ENCODE assay signal across 18 cellular contexts in genomic region chr17:32356378-32356743, GRCh38. TPM values are rescaled to one million over a fixed set of nuclear protein-coding genes. Genes with fewer than 3 reads are reported as not detected.
DNase-seq lines count a peak whose midpoint lies in the region; ATAC-seq and TF ChIP-seq lines count a peak whose summit lies in the region.
"Had no signal": no experiment of that assay in that cellular context is flagged by ENCODE, and none has a peak within 500 bp of the region (broad histone marks: within the 10 kb centered on the region; RNA-seq: fewer than 3 reads in every experiment).

No MANE protein-coding gene starts in this region.

- H3K79me2 ChIP-seq in GM23338 (replicated peaks; ENCODE audit: insufficient read depth) = peaks cover 98% of the 10 kb centered on the region

- no peak overlapping the region for H2AFZ ChIP-seq in GM23338

- H3K36me3 ChIP-seq in GM23338 (ENCODE audit: insufficient read depth) = peaks cover 81% of the 10 kb centered on the region
- peaks cover 69% of the 10 kb centered on the region for H3K36me3 ChIP-seq in adipocyte (ENCODE audit: control insufficient read depth, insufficient read depth, low read length, severe bottlenecking)
- H3K36me3 ChIP-seq in naive thymus-derived CD4-positive, alpha-beta T cell (ENCODE audit: control insufficient read depth in 2 of 3, insufficient read depth in 3 of 3, low read length in 3 of 3) = peaks cover 23 to 63% (median 40%) of the 10 kb centered on the region in 3 experiments

- H4K20me1 ChIP-seq in GM23338 (replicated peaks; ENCODE audit: insufficient read depth) = peaks cover 78% of the 10 kb centered on the region

- no peaks in the 10 kb centered on the region for H3K9me2 ChIP-seq in GM23338 (ENCODE audit: insufficient read depth)

- ATAC-seq in CD4-positive, alpha-beta T cell (ENCODE audit: poor library complexity) = no peak
- ATAC-seq in GM23338 = no peak
- no peak for ATAC-seq in naive thymus-derived CD4-positive, alpha-beta T cell
- ATAC-seq in HG02610 (IDR thresholded peaks at IDR 0.05; ENCODE audit: unreplicated experiment) = no peak
- no peak for ATAC-seq in GM21447 (IDR thresholded peaks at IDR 0.05; ENCODE audit: unreplicated experiment)

- H3K27ac ChIP-seq in CD4-positive, alpha-beta T cell (ENCODE audit: low read depth, low read length) = no peak overlapping the region
- peak overlapping the region; percentile 82; the same call in 1 of the 2 replicates for H3K27ac ChIP-seq in GM23338 (ENCODE audit: low read depth)
- peak overlapping the region; percentile 10 for H3K27ac ChIP-seq in naive thymus-derived CD4-positive, alpha-beta T cell (ENCODE audit: low read depth, low read length)
- H3K27ac ChIP-seq: thoracic aorta had no signal

- no peak for TF ChIP-seq CTCF in CD4-positive, alpha-beta T cell (IDR thresholded peaks at IDR 0.05)
- no peak for TF ChIP-seq CTCF in GM23338 (conservative IDR thresholded peaks at IDR 0.05; ENCODE audit: low read depth in 2 of 2)

- no peak for DNase-seq in CD4-positive, alpha-beta T cell
- DNase-seq in GM23338 (ENCODE audit: low spot score) = no peak
- DNase-seq in adipocyte (ENCODE audit: low read depth) = no peak
- DNase-seq in naive thymus-derived CD4-positive, alpha-beta T cell = no peak
- DNase-seq in NCI-H1105 (lab: John Stamatoyannopoulos, UW) = no peak
- DNase-seq: activated CD4-positive, alpha-beta T cell treated with anti-CD3 and anti-CD28 coated beads, Interleukin-2, amount 50 U/mL, for 4 hours; activated T-cell treated with anti-CD3 and anti-CD28 coated beads, Interleukin-2, amount 50 U/mL, for 48 hours; cerebellar nuclear complex; endodermal cell; GOT3; MM.1S; NCI-H187 treated with DMSO at 0.1 percent for 48 hours; nephron progenitor cell; NK-92 treated with Interleukin-12 subunit alpha and Interleukin-12 subunit beta, amount 100 ng/mL, for 24 hours; stimulated activated CD4-positive, alpha-beta T cell treated with anti-CD3 and anti-CD28 coated beads, Interleukin-12 subunit alpha, Interleukin-12 subunit beta, amount 100 ng/mL, for 4 hours had no signal

- no peak overlapping the region for H3K27ac Mint-ChIP-seq in CD4-positive, alpha-beta T cell
- H3K27ac Mint-ChIP-seq in GM23338 = no peak overlapping the region
- peak overlapping the region in 2 of 9 donors; percentile 72 to 81 for H3K27ac Mint-ChIP-seq in naive thymus-derived CD4-positive, alpha-beta T cell

- peaks cover 68% of the 10 kb centered on the region for H3K4me1 Mint-ChIP-seq in CD4-positive, alpha-beta T cell (ENCODE audit: low read depth)
- peaks cover 22% of the 10 kb centered on the region; the same call in 2 of the 3 replicates for H3K4me1 Mint-ChIP-seq in GM23338
- H3K4me1 Mint-ChIP-seq in naive thymus-derived CD4-positive, alpha-beta T cell = peaks cover 31 to 72% (median 64%) of the 10 kb centered on the region in 7 donors

- H3K4me3 ChIP-seq in GM23338 = no peak overlapping the region
- peak overlapping the region; percentile 44 for H3K4me3 ChIP-seq in adipocyte (ENCODE audit: low read length)
- H3K4me3 ChIP-seq in naive thymus-derived CD4-positive, alpha-beta T cell (ENCODE audit: low read length) = no peak overlapping the region

- H3K9me3 Mint-ChIP-seq in CD4-positive, alpha-beta T cell = no peaks in the 10 kb centered on the region
- H3K9me3 Mint-ChIP-seq in GM23338 = no peaks in the 10 kb centered on the region
- H3K9me3 Mint-ChIP-seq in naive thymus-derived CD4-positive, alpha-beta T cell = peaks cover 0 to 1% (median 0%) of the 10 kb centered on the region in 11 donors
- H3K9me3 Mint-ChIP-seq: endodermal cell, nephron progenitor cell had no signal

- peaks cover 92% of the 10 kb centered on the region for H3K36me3 Mint-ChIP-seq in CD4-positive, alpha-beta T cell (ENCODE audit: low read depth)
- H3K36me3 Mint-ChIP-seq in GM23338 (ENCODE audit: low read depth) = peaks cover 92% of the 10 kb centered on the region
- peaks cover 14 to 41% (median 28%) of the 10 kb centered on the region in 5 donors for H3K36me3 Mint-ChIP-seq in naive thymus-derived CD4-positive, alpha-beta T cell

- no peaks in the 10 kb centered on the region for H3K27me3 ChIP-seq in CD4-positive, alpha-beta T cell (ENCODE audit: control insufficient read depth, insufficient read depth, low read length)
- H3K27me3 ChIP-seq in GM23338 (ENCODE audit: insufficient read depth) = no peaks in the 10 kb centered on the region
- H3K27me3 ChIP-seq in adipocyte (replicated peaks; ENCODE audit: control insufficient read depth, insufficient read depth, low read length) = no peaks in the 10 kb centered on the region
- H3K27me3 ChIP-seq in naive thymus-derived CD4-positive, alpha-beta T cell (ENCODE audit: control insufficient read depth in 2 of 2, insufficient read depth in 2 of 2, low read length in 2 of 2) = no peaks in the 10 kb centered on the region

- no peaks in the 10 kb centered on the region for H3K27me3 Mint-ChIP-seq in CD4-positive, alpha-beta T cell
- peaks cover 3% of the 10 kb centered on the region for H3K27me3 Mint-ChIP-seq in GM23338 (ENCODE audit: insufficient read depth, low read depth, poor library complexity)
- no peaks in the 10 kb centered on the region for H3K27me3 Mint-ChIP-seq in naive thymus-derived CD4-positive, alpha-beta T cell

- peaks cover 14% of the 10 kb centered on the region for H3K4me1 ChIP-seq in GM23338 (ENCODE audit: insufficient read depth)
- H3K4me1 ChIP-seq in adipocyte (ENCODE audit: control insufficient read depth, insufficient read depth, low read length) = peaks cover 47% of the 10 kb centered on the region
- H3K4me1 ChIP-seq in naive thymus-derived CD4-positive, alpha-beta T cell (ENCODE audit: control insufficient read depth in 2 of 2, insufficient read depth in 2 of 2, low read length in 2 of 2) = peaks cover 41 to 42% of the 10 kb centered on the region in 2 donors

- H3K4me3 Mint-ChIP-seq in CD4-positive, alpha-beta T cell = peak overlapping the region; percentile 12
- no peak overlapping the region for H3K4me3 Mint-ChIP-seq in GM23338
- H3K4me3 Mint-ChIP-seq in naive thymus-derived CD4-positive, alpha-beta T cell = peak overlapping the region in 7 of 10 donors; percentile 36 to 80 (median 65)
- H3K4me3 Mint-ChIP-seq: endodermal cell had no signal

- peaks cover 29% of the 10 kb centered on the region for H3F3A ChIP-seq in GM23338 (replicated peaks; ENCODE audit: low read depth)

- no peaks in the 10 kb centered on the region for H3K9me3 ChIP-seq in CD4-positive, alpha-beta T cell (ENCODE audit: control insufficient read depth, low read length)
- H3K9me3 ChIP-seq in adipocyte (ENCODE audit: control insufficient read depth, low read length) = no peaks in the 10 kb centered on the region
- H3K9me3 ChIP-seq in naive thymus-derived CD4-positive, alpha-beta T cell (ENCODE audit: control insufficient read depth in 2 of 3, low read length in 3 of 3) = no peaks in the 10 kb centered on the region
- H3K9me3 ChIP-seq: thoracic aorta had no signal

- POLR2A ChIA-PET in CD4-positive, alpha-beta T cell (lab: Charles Lee) = no interaction called here
- POLR2A ChIA-PET in naive thymus-derived CD4-positive, alpha-beta T cell (lab: Charles Lee) = no interaction called here

- peak overlapping the region; percentile 9 for H3K9ac ChIP-seq in adipocyte (ENCODE audit: low read length)

- intact Hi-C loops in CD4-positive, alpha-beta T cell (cut with DNase I, micrococcal nuclease) = loop anchor here in 1 of 2 experiments (10.0 kb wide), 1 partner anchor 518 kb away; the partner anchor contains the start of gene MYO1D
- intact Hi-C loops in naive thymus-derived CD4-positive, alpha-beta T cell (cut with micrococcal nuclease) = no loop called here

- no peak overlapping the region for H3K4me2 ChIP-seq in GM23338

- CTCF ChIA-PET in CD4-positive, alpha-beta T cell (lab: Charles Lee) = no interaction called here
- CTCF ChIA-PET in naive thymus-derived CD4-positive, alpha-beta T cell (lab: Charles Lee) = no interaction called here

TF ChIP-seq in GM23338, 12 proteins besides CTCF, POLR2A, EP300 and RAD21 (continues in another document):
- TF ChIP-seq EZH2 (IDR thresholded peaks at IDR 0.05; ENCODE audit: low read depth, unreplicated experiment) = no peak

RNA-seq across cellular contexts. Expression of gene ZNF207, which starts 6.4 kb away (rescaled TPM):
- total RNA-seq in CD4-positive, alpha-beta T cell = 100 to 1,000 TPM; 252 to 262 TPM
- 234 and 240 TPM in 2 replicates for total RNA-seq in GM23338 (2014; rRNA removed; shearing (Covaris generic))
- 155 and 171 TPM in 2 replicates for polyA plus RNA-seq in GM23338 (2016; fragmentation: Nextera tagmentation; extraction: Ambion mirVana)
- total RNA-seq in naive thymus-derived CD4-positive, alpha-beta T cell = 100 to 1,000 TPM; 248 to 288 (median 281) TPM
- polyA plus RNA-seq in naive thymus-derived CD4-positive, alpha-beta T cell = 100 to 1,000 TPM; 168 to 169 TPM

RNA-seq across cellular contexts. Expression of gene C17orf75, which starts 14.4 kb away (rescaled TPM):
- total RNA-seq in CD4-positive, alpha-beta T cell = 10 to 100 TPM; 12.8 to 15.9 TPM
- 26.8 and 35.9 TPM in 2 replicates for total RNA-seq in GM23338 (2014; rRNA removed; shearing (Covaris generic))
- polyA plus RNA-seq in GM23338 (2016; fragmentation: Nextera tagmentation; extraction: Ambion mirVana) = 43.3 and 50.1 TPM in 2 replicates
- 10 to 100 TPM; 14.2 to 22.0 (median 17.9) TPM for total RNA-seq in naive thymus-derived CD4-positive, alpha-beta T cell
- 10 to 100 TPM in 1 of 2 donors, 1 to 10 TPM in 1; 9.6 to 12.6 TPM for polyA plus RNA-seq in naive thymus-derived CD4-positive, alpha-beta T cell
